Comparison of ENCODE assay signal across 18 cellular contexts in genomic region chr5:115469904-115470516, GRCh38.
"Had no signal": no experiment of that assay in that cellular context is flagged by ENCODE, and none has a peak within 500 bp of the region (broad histone marks: within the 10 kb centered on the region; RNA-seq: fewer than 3 reads in every experiment).

No MANE protein-coding gene starts in this region.

- H3K27me3 ChIP-seq: heart left ventricle, testis, transverse colon had no signal

- H3K36me3 ChIP-seq: heart left ventricle, transverse colon had no signal

- H3K4me1 ChIP-seq: testis had no signal

- ATAC-seq: esophagus mucosa, left colon, left ventricle myocardium superior, psoas muscle, sciatic nerve had no signal

- H3K4me3 ChIP-seq: heart left ventricle, lung, psoas muscle, skin epidermis, testis, transverse colon had no signal

- DNase-seq: effector memory CD4-positive, alpha-beta T cell; heart left ventricle; hippocampal formation; left colon; left ventricle myocardium superior; mesenchymal stem cell; naive B cell; psoas muscle; retina; stimulated activated CD4-positive, alpha-beta T cell treated with anti-CD3 and anti-CD28 coated beads, Interleukin-2, amount 100 ng/mL, for 24 hours; stimulated activated CD4-positive, alpha-beta T cell treated with anti-CD3 and anti-CD28 coated beads, Interleukin-4, amount 100 ng/mL, for 4 hours; stimulated activated naive CD4-positive, alpha-beta T cell treated with Interleukin-2 at 50 U/mL for 16 hours; testis; transverse colon had no signal

- H3K27ac ChIP-seq: heart left ventricle, psoas muscle, skin epidermis, testis, transverse colon had no signal

- H3K9me3 ChIP-seq: heart left ventricle, psoas muscle, testis, transverse colon had no signal
